In the genomic region with DNA sequence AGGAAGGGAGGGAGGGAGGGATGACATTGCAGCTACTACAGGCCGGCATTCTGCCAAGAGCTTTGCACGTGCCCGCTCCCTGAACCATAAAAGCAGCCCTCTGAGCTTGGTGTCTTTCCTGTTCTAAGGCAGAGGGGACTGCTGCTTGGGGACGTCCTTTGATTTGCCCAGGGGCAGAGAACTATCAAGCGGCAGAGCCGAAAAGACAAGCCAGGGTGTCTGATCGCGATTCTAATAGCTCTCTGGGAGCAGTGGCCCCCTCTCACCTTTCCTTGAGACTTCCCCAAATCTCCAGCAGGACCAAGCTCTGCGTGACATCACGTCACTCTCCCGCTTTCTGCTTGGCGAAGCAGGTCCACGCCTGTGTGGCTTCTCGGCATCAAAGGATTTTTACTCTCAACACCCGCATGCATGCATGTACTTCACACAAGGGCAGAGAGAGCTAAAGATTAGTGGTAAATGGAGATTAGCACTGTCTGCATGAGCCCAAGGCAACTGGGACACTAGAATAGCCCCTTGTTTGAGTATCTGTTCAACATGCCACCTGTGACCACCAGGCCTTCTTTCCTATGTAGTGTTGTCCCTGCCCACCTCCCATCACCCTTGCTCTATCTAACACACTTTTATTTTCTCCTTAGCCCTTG, we compare ENCODE assay signal across 11 cellular contexts.
DNase-seq lines count a peak whose midpoint lies in the region; ATAC-seq and TF ChIP-seq lines count a peak whose summit lies in the region.
"Had no signal": no experiment of that assay in that cellular context is flagged by ENCODE, and none has a peak within 500 bp of the region (broad histone marks: within the 10 kb centered on the region; RNA-seq: fewer than 3 reads in every experiment).

No MANE protein-coding gene starts in this region.

- DNase-seq in astrocyte of the hippocampus (ENCODE audit: low read depth, low spot score) (peak; percentile 53), nephron progenitor cell (peak; percentile 10), NCI-H526 treated with DMSO at 0.1 percent for 48 hours (lab: John Stamatoyannopoulos, UW) (no peak), glomerular visceral epithelial cell (ENCODE audit: extremely low spot score) (no peak)
- DNase-seq in CD4-positive, alpha-beta T cell: no peak
- DNase-seq: CD8-positive, alpha-beta memory T cell; NCI-H510A; T1000 had no signal

- peaks cover 3% of the 10 kb centered on the region for H3K9me3 Mint-ChIP-seq in nephron progenitor cell
- peaks cover 2% of the 10 kb centered on the region for H3K9me3 Mint-ChIP-seq in CD4-positive, alpha-beta T cell

- no peak for ATAC-seq in GM19035 (IDR thresholded peaks at IDR 0.05; ENCODE audit: unreplicated experiment)
- ATAC-seq in CD4-positive, alpha-beta T cell (ENCODE audit: poor library complexity): no peak

- TF ChIP-seq CTCF in Loucy (conservative IDR thresholded peaks at IDR 0.05; ENCODE audit: low read length) (no peak), nephron progenitor cell (IDR thresholded peaks at IDR 0.05) (no peak)
- no peak for TF ChIP-seq CTCF in CD4-positive, alpha-beta T cell (IDR thresholded peaks at IDR 0.05)

- peak overlapping the region; percentile 94 for H3K4me2 ChIP-seq in BLaER1
- H3K4me2 ChIP-seq in Loucy (ENCODE audit: low read depth, low read length, poor library complexity, severe bottlenecking): peak overlapping the region; percentile 50

- H3K4me3 Mint-ChIP-seq in nephron progenitor cell: no peak overlapping the region
- no peak overlapping the region for H3K4me3 Mint-ChIP-seq in CD4-positive, alpha-beta T cell
- H3K4me3 Mint-ChIP-seq: CD8-positive, alpha-beta memory T cell had no signal

- H3K9ac ChIP-seq in BLaER1 (peak overlapping the region; percentile 60), Loucy (ENCODE audit: low read depth, low read length, poor library complexity, severe bottlenecking) (no peak overlapping the region)

- H3K4me3 ChIP-seq in BLaER1 (peak overlapping the region; percentile 44), Loucy (ENCODE audit: low read length, poor library complexity, severe bottlenecking) (no peak overlapping the region)

- H3K27me3 ChIP-seq in BLaER1 (no peaks in the 10 kb centered on the region), Loucy (ENCODE audit: insufficient read depth, low read length, poor library complexity, severe bottlenecking) (no peaks in the 10 kb centered on the region)
- H3K27me3 ChIP-seq in CD4-positive, alpha-beta T cell (ENCODE audit: control insufficient read depth, insufficient read depth, low read length): peaks cover 4% of the 10 kb centered on the region

- peak overlapping the region; percentile 79 for H3K27ac ChIP-seq in BLaER1
- no peak overlapping the region for H3K27ac ChIP-seq in CD4-positive, alpha-beta T cell (ENCODE audit: low read depth, low read length)

- no peaks in the 10 kb centered on the region for H3K79me2 ChIP-seq in Loucy (ENCODE audit: insufficient read depth, low read length)

- H3F3A ChIP-seq in Loucy (ENCODE audit: low read depth): no peaks in the 10 kb centered on the region

- H3K36me3 Mint-ChIP-seq in nephron progenitor cell (ENCODE audit: low read depth): no peaks in the 10 kb centered on the region
- H3K36me3 Mint-ChIP-seq in CD4-positive, alpha-beta T cell (ENCODE audit: low read depth): no peaks in the 10 kb centered on the region
- H3K36me3 Mint-ChIP-seq: CD8-positive, alpha-beta memory T cell had no signal

- peaks cover 26% of the 10 kb centered on the region for H3K4me1 Mint-ChIP-seq in nephron progenitor cell
- peaks cover 10% of the 10 kb centered on the region for H3K4me1 Mint-ChIP-seq in CD4-positive, alpha-beta T cell (ENCODE audit: low read depth)

- H3K36me3 ChIP-seq in BLaER1: no peaks in the 10 kb centered on the region
- no peaks in the 10 kb centered on the region for H3K36me3 ChIP-seq in Loucy (ENCODE audit: insufficient read depth, low read length)

- intact Hi-C loops in CD4-positive, alpha-beta T cell (cut with DNase I, micrococcal nuclease): no loop called here

- CTCF ChIA-PET in CD4-positive, alpha-beta T cell (lab: Charles Lee): no interaction called here

- POLR2A ChIA-PET in CD4-positive, alpha-beta T cell (lab: Charles Lee): no interaction called here

- H3K9me3 ChIP-seq in BLaER1 (no peaks in the 10 kb centered on the region), Loucy (ENCODE audit: insufficient read depth, low read depth, low read length) (no peaks in the 10 kb centered on the region)
- H3K9me3 ChIP-seq in CD4-positive, alpha-beta T cell (ENCODE audit: control insufficient read depth, low read length): no peaks in the 10 kb centered on the region

- H3K4me1 ChIP-seq in BLaER1: peaks cover 73% of the 10 kb centered on the region
- H3K4me1 ChIP-seq in Loucy (ENCODE audit: insufficient read depth, low read length, poor library complexity, severe bottlenecking): peaks cover 3% of the 10 kb centered on the region

- no peaks in the 10 kb centered on the region for H3K9me2 ChIP-seq in Loucy (replicated peaks; ENCODE audit: low read depth, low read length)

- H2AFZ ChIP-seq in Loucy (ENCODE audit: low read length): no peak overlapping the region

- peak overlapping the region; percentile 4 for H3K27ac Mint-ChIP-seq in nephron progenitor cell
- H3K27ac Mint-ChIP-seq in CD4-positive, alpha-beta T cell: no peak overlapping the region
- H3K27ac Mint-ChIP-seq: CD8-positive, alpha-beta memory T cell had no signal

- H4K20me1 ChIP-seq in BLaER1 (no peaks in the 10 kb centered on the region), Loucy (ENCODE audit: insufficient read depth, low read length, poor library complexity, severe bottlenecking) (no peaks in the 10 kb centered on the region)

- peaks cover 25% of the 10 kb centered on the region for H3K27me3 Mint-ChIP-seq in nephron progenitor cell (ENCODE audit: low read depth, poor library complexity)
- peaks cover 18% of the 10 kb centered on the region for H3K27me3 Mint-ChIP-seq in CD4-positive, alpha-beta T cell

Comparison
In these comparisons a context has a peak if more than half of its experiments do, and no peak if none do; other contexts are left out.
1. DNase-seq: peak in astrocyte of the hippocampus (single experiment) and nephron progenitor cell (single experiment); none in NCI-H526 treated with DMSO at 0.1 percent for 48 hours (single experiment), CD4-positive, alpha-beta T cell (0 of 10) and glomerular visceral epithelial cell (single experiment).